Comparison of ENCODE assay signal across 1 cellular context in the genomic region with DNA sequence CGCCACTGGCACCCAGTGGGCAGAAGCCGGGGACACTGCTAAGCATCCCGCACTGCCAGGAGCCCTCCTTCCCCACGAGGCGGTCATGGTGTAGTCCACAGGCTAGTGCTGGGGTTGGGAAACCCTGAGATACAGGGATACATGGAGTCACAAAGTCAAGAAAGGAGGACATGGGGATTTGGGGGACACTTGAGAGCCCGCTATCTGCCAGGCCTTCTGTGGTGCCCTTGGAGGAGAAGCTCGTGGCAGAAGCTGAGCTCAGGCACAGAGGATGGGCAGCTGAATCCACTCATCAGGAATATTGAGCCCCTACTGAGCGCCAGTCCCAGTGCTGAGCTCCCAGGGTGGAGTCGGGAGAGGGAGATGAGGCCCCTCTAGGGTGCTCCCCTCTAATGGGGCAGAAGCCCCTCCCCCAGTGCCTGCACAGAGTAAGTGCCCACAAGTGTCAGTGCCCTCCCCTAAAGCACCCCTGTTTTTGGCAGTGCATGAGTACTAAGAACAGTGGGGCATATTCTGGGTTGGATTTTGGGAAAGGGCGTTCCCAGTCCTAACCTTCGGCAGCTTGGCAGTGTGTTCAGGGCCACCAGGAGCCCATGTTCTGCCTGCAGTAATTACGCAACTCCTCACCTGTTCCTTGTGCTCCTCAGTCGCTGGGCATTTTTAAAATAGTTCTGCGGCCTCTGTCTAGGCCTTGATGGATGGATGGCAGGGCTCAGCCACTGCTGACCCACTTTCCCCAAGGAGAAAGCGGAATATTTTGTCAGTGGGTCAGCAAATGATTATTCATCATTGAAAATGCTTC.
TF ChIP-seq lines count a peak whose summit lies in the region.

No MANE protein-coding gene starts in this region.

TF ChIP-seq in H1, 55 proteins besides CTCF, POLR2A, EP300 and RAD21:
- peak; percentile 34; the same call in 1 of the 2 replicates for TF ChIP-seq CEBPB (IDR thresholded peaks at IDR 0.05; ENCODE audit: low read depth, low read length)
- TF ChIP-seq CBX5 (IDR thresholded peaks at IDR 0.05; ENCODE audit: low read depth, low read length) = no peak
